In genomic region chr15:38522922-38523321, GRCh38 we compare ENCODE assay signal across 20 cellular contexts. TPM values are rescaled to one million over a fixed set of nuclear protein-coding genes. Genes with fewer than 3 reads are reported as not detected.
DNase-seq lines count a peak whose midpoint lies in the region; ATAC-seq and TF ChIP-seq lines count a peak whose summit lies in the region.
"Had no signal": no experiment of that assay in that cellular context is flagged by ENCODE, and none has a peak within 500 bp of the region (broad histone marks: within the 10 kb centered on the region; RNA-seq: fewer than 3 reads in every experiment).

No MANE protein-coding gene starts in this region.

- no peak for DNase-seq in CD4-positive, alpha-beta T cell
- no peak for DNase-seq in CD8-positive, alpha-beta T cell
- DNase-seq in T-cell, result no peak
- DNase-seq in effector memory CD8-positive, alpha-beta T cell, result no peak
- no peak for DNase-seq in COR-L47 (lab: John Stamatoyannopoulos, UW)
- no peak for DNase-seq in epidermal melanocyte (ENCODE audit: insufficient read length, low spot score)
- DNase-seq in stimulated activated CD4-positive, alpha-beta T cell treated with anti-CD3 and anti-CD28 coated beads, Interleukin-15, amount 100 ng/mL, for 24 hours, result no peak
- DNase-seq: activated T-cell treated with anti-CD3 and anti-CD28 coated beads, Interleukin-2, amount 50 U/mL, for 1 hour; cortex of kidney; DND-41; NCI-H2107; NCI-H510A treated with DMSO at 0.1 percent for 48 hours; nucleus accumbens; SIG-M5; stimulated activated naive CD4-positive, alpha-beta T cell treated with Interleukin-2 at 50 U/mL for 16 hours had no signal

- no peak for TF ChIP-seq CTCF in CD4-positive, alpha-beta T cell (IDR thresholded peaks at IDR 0.05)
- no peak for TF ChIP-seq CTCF in CD8-positive, alpha-beta T cell (IDR thresholded peaks at IDR 0.05)

- H3K27ac Mint-ChIP-seq in CD4-positive, alpha-beta T cell, result peak overlapping the region; percentile 90
- peak overlapping the region; percentile 73 for H3K27ac Mint-ChIP-seq in CD8-positive, alpha-beta T cell
- H3K27ac Mint-ChIP-seq in T-cell, result peak overlapping the region; percentile 69 to 87
- peak overlapping the region; percentile 55 to 82 for H3K27ac Mint-ChIP-seq in effector memory CD8-positive, alpha-beta T cell

- H3K27me3 Mint-ChIP-seq in CD4-positive, alpha-beta T cell, result no peaks in the 10 kb centered on the region
- no peaks in the 10 kb centered on the region for H3K27me3 Mint-ChIP-seq in CD8-positive, alpha-beta T cell (ENCODE audit: low read depth)
- no peaks in the 10 kb centered on the region for H3K27me3 Mint-ChIP-seq in T-cell
- no peaks in the 10 kb centered on the region for H3K27me3 Mint-ChIP-seq in effector memory CD8-positive, alpha-beta T cell

- CTCF ChIA-PET in CD4-positive, alpha-beta T cell (lab: Charles Lee), result interaction anchor here (0.9 to 3.8 kb wide), 4 partner anchors 41 to 177 kb away, joined by 3 to 15 read pairs (median 8); partner anchors contain the start of gene RASGRP1
- CTCF ChIA-PET in CD8-positive, alpha-beta T cell (lab: Charles Lee), result interaction anchor here (0.9 to 3.5 kb wide), 6 partner anchors 13 to 171 kb away, joined by 3 to 17 read pairs (median 6); partner anchors contain the start of gene RASGRP1
- CTCF ChIA-PET in T-cell (lab: Charles Lee), result interaction anchor here in 1 of 2 donors (0.6 to 1.3 kb wide), 6 partner anchors 13 to 177 kb away, joined by 3 to 6 read pairs (median 4); no protein-coding TSS in a partner anchor

- H3K36me3 ChIP-seq in CD8-positive, alpha-beta T cell (ENCODE audit: insufficient read depth, low read length), result peaks cover 43% of the 10 kb centered on the region
- H3K36me3 ChIP-seq: breast epithelium, tibial nerve had no signal

- peaks cover 65% of the 10 kb centered on the region for H3K4me1 Mint-ChIP-seq in CD4-positive, alpha-beta T cell (ENCODE audit: low read depth)
- peaks cover 64% of the 10 kb centered on the region for H3K4me1 Mint-ChIP-seq in CD8-positive, alpha-beta T cell (ENCODE audit: low read depth)
- H3K4me1 Mint-ChIP-seq in T-cell, result peaks cover 60 to 70% (median 69%) of the 10 kb centered on the region in 3 donors
- peaks cover 27 to 48% of the 10 kb centered on the region in 2 donors for H3K4me1 Mint-ChIP-seq in effector memory CD8-positive, alpha-beta T cell (ENCODE audit: low read depth in 2 of 2)

- H3K4me1 ChIP-seq in CD8-positive, alpha-beta T cell (ENCODE audit: insufficient read depth, low read length), result peaks cover 5% of the 10 kb centered on the region
- H3K4me1 ChIP-seq: breast epithelium, tibial nerve had no signal

- ATAC-seq in CD4-positive, alpha-beta T cell (ENCODE audit: poor library complexity), result no peak
- no peak for ATAC-seq in CD8-positive, alpha-beta T cell
- no peak for ATAC-seq in T-cell (replicated peaks in 1 of 4)
- no peak for ATAC-seq in effector memory CD8-positive, alpha-beta T cell (replicated peaks)
- ATAC-seq: Panc1 had no signal

- H3K36me3 Mint-ChIP-seq in CD4-positive, alpha-beta T cell (ENCODE audit: low read depth), result peaks cover 85% of the 10 kb centered on the region
- peaks cover 81% of the 10 kb centered on the region for H3K36me3 Mint-ChIP-seq in CD8-positive, alpha-beta T cell
- peaks cover 46% of the 10 kb centered on the region for H3K36me3 Mint-ChIP-seq in T-cell
- H3K36me3 Mint-ChIP-seq in effector memory CD8-positive, alpha-beta T cell (ENCODE audit: insufficient read depth), result peaks cover 58% of the 10 kb centered on the region

- no peak overlapping the region for H3K4me3 ChIP-seq in CD8-positive, alpha-beta T cell (ENCODE audit: low read depth, low read length)
- H3K4me3 ChIP-seq: breast epithelium, skin epidermis, tibial nerve had no signal

- POLR2A ChIA-PET in CD4-positive, alpha-beta T cell (lab: Charles Lee), result interaction anchor here (0.6 to 1.8 kb wide), 5 partner anchors 15 to 164 kb away, joined by 3 to 4 read pairs (median 3); no protein-coding TSS in a partner anchor
- POLR2A ChIA-PET in CD8-positive, alpha-beta T cell (lab: Charles Lee), result interaction anchor here (0.9 to 1.6 kb wide), 4 partner anchors 10 to 24 kb away, joined by 3 to 5 read pairs (median 4); no protein-coding TSS in a partner anchor
- POLR2A ChIA-PET in T-cell (lab: Charles Lee), result interaction anchor here in 1 of 2 donors (0.7 to 1.8 kb wide), 2 partner anchors 9 to 139 kb away, joined by 3 to 5 read pairs; no protein-coding TSS in a partner anchor

- no peaks in the 10 kb centered on the region for H3K9me3 Mint-ChIP-seq in CD4-positive, alpha-beta T cell
- no peaks in the 10 kb centered on the region for H3K9me3 Mint-ChIP-seq in CD8-positive, alpha-beta T cell
- H3K9me3 Mint-ChIP-seq in T-cell, result no peaks in the 10 kb centered on the region
- H3K9me3 Mint-ChIP-seq in effector memory CD8-positive, alpha-beta T cell, result no peaks in the 10 kb centered on the region

- no peak overlapping the region for H3K4me3 Mint-ChIP-seq in CD4-positive, alpha-beta T cell
- no peak overlapping the region for H3K4me3 Mint-ChIP-seq in CD8-positive, alpha-beta T cell
- no peak overlapping the region for H3K4me3 Mint-ChIP-seq in T-cell
- H3K4me3 Mint-ChIP-seq in effector memory CD8-positive, alpha-beta T cell, result no peak overlapping the region

- intact Hi-C loops in CD4-positive, alpha-beta T cell (cut with DNase I, micrococcal nuclease), result no loop called here
- intact Hi-C loops in CD8-positive, alpha-beta T cell (cut with DNase I, micrococcal nuclease), result loop anchor here in 1 of 2 experiments (5.0 kb wide), 1 partner anchor 39 kb away; the partner anchor contains the start of gene RASGRP1

- H3K27ac ChIP-seq in CD4-positive, alpha-beta T cell (ENCODE audit: low read depth, low read length), result peak overlapping the region; percentile 36
- H3K27ac ChIP-seq in CD8-positive, alpha-beta T cell (ENCODE audit: low read depth, low read length), result no peak overlapping the region
- H3K27ac ChIP-seq: breast epithelium, skin epidermis, tibial nerve had no signal

- H3K27me3 ChIP-seq in CD4-positive, alpha-beta T cell (ENCODE audit: control insufficient read depth, insufficient read depth, low read length), result no peaks in the 10 kb centered on the region
- no peaks in the 10 kb centered on the region for H3K27me3 ChIP-seq in CD8-positive, alpha-beta T cell (ENCODE audit: insufficient read depth, low read length)
- H3K27me3 ChIP-seq: breast epithelium, tibial nerve had no signal

- no peaks in the 10 kb centered on the region for H3K9me3 ChIP-seq in CD4-positive, alpha-beta T cell (ENCODE audit: control insufficient read depth, low read length)
- H3K9me3 ChIP-seq in CD8-positive, alpha-beta T cell (ENCODE audit: low read length), result no peaks in the 10 kb centered on the region
- H3K9me3 ChIP-seq: breast epithelium, tibial nerve had no signal

RNA-seq across cellular contexts. Expression of gene RASGRP1, which starts 41.7 kb away (rescaled TPM):
- 10 to 100 TPM; 66.6 to 69.7 TPM for total RNA-seq in CD4-positive, alpha-beta T cell
- total RNA-seq in CD8-positive, alpha-beta T cell, result 10 to 100 TPM; 58.2 to 65.2 TPM
- total RNA-seq in T-cell, result 100 to 1,000 TPM; 118 to 148 (median 131) TPM
- total RNA-seq: MCF 10A had no signal
